In the genomic region with DNA sequence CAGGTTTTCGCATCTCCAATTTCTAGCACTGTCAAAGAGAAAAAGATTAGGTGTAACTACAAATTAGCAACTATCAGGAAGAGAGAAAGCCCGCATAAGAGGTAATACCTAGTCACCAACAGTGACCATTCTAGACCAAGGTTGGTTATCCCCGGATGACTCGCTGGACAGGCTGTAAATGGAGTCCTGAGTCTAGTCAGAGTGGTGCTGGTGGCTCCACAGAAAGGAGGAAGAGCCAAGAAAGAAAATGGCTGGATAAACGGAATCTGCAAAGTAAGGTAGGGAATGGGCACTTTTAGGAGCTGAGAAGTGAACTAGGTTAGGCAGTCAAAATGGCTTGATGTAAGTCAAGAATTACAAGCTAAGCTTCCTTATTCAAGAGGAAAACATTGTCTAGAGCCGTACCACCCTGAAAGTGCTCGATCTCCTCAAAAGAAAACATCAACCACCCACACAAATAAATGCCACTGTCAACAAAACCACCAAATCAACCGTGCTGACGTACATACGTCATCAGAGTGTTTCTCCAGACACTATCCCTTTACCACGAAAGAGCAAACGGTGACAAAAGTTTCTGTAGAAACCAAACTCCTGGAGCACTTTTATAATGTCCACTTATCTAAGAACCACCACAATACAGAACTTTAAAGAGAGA, we compare ENCODE assay signal across 8 cellular contexts. TPM values are rescaled to one million over a fixed set of nuclear protein-coding genes. Genes with fewer than 3 reads are reported as not detected.
DNase-seq lines count a peak whose midpoint lies in the region; ATAC-seq and TF ChIP-seq lines count a peak whose summit lies in the region.

No MANE protein-coding gene starts in this region.

- no peaks in the 10 kb centered on the region for H3K9me2 ChIP-seq in PC-3 (replicated peaks; ENCODE audit: low read length)

- TF ChIP-seq CTCF in PC-3 (conservative IDR thresholded peaks at IDR 0.05; ENCODE audit: low read depth, low read length) (no peak), colonic mucosa (IDR thresholded peaks at IDR 0.05) (no peak), nephron (IDR thresholded peaks at IDR 0.05; ENCODE audit: unreplicated experiment in 3 of 3) (no peak), RWPE1 (conservative IDR thresholded peaks at IDR 0.05; ENCODE audit: low read depth) (no peak)

- H2AFZ ChIP-seq in PC-3 (ENCODE audit: low read length): no peak overlapping the region

- H3K36me3 ChIP-seq in PC-3 (ENCODE audit: low read depth, low read length): peaks cover 3% of the 10 kb centered on the region; the same call in 1 of the 2 replicates
- H3K36me3 ChIP-seq in colonic mucosa: no peaks in the 10 kb centered on the region

- no peaks in the 10 kb centered on the region for H3K27me3 Mint-ChIP-seq in nephron (ENCODE audit: low read depth)

- POLR2A ChIA-PET in PC-3 (lab: Charles Lee; ENCODE audit: unreplicated experiment) (no interaction called here), RWPE1 (lab: Yijun Ruan, JAX; ENCODE audit: low non-redundant PET) (no interaction called here)

- intact Hi-C loops in PC-3 (cut with micrococcal nuclease): loop anchor here (10.0 kb wide), 1 partner anchor 59 kb away; a partner anchor contains a TSS
- intact Hi-C loops in colonic mucosa (cut with DNase I): loop anchor here (5.0 kb wide), 1 partner anchor 61 kb away; a partner anchor contains a TSS

- H3K9me3 Mint-ChIP-seq in nephron: no peaks in the 10 kb centered on the region

- H3K4me1 ChIP-seq in PC-3 (ENCODE audit: insufficient read depth, low read length) (peaks cover 23% of the 10 kb centered on the region), colonic mucosa (peaks cover 8% of the 10 kb centered on the region)

- H3K9me3 ChIP-seq in PC-3 (ENCODE audit: low read length) (no peaks in the 10 kb centered on the region), colonic mucosa (no peaks in the 10 kb centered on the region)

- peaks cover 72% of the 10 kb centered on the region for H3K79me2 ChIP-seq in PC-3 (ENCODE audit: low read length)

- peak overlapping the region; percentile 94 for H3K9ac ChIP-seq in PC-3 (ENCODE audit: low read length)
- peak overlapping the region in 1 of 2 donors; percentile 97 for H3K9ac ChIP-seq in colonic mucosa (ENCODE audit: low read depth in 2 of 2, low read length in 2 of 2)

- peaks cover 40% of the 10 kb centered on the region for H3K4me1 Mint-ChIP-seq in nephron

- CTCF ChIA-PET in PC-3 (lab: Charles Lee) (no interaction called here), RWPE1 (lab: Yijun Ruan, JAX) (interaction anchor here (0.5 kb wide), 1 partner anchor 65 kb away, joined by 3 read pairs; no protein-coding TSS in a partner anchor)

- BruUV-seq in PC-3 (replicated peaks; lab: Mats Ljungman, UMichigan): no TSS peak

- peak; percentile 49 for DNase-seq in EH (ENCODE audit: low read depth)
- peak; percentile 39 for DNase-seq in PC-3
- DNase-seq in colonic mucosa: no peak
- no peak for DNase-seq in RWPE1 (ENCODE audit: low spot score)

- H3K27ac ChIP-seq in PC-3 (ENCODE audit: low read length) (no peak overlapping the region), colonic mucosa (peak overlapping the region; percentile 95), RWPE1 (no peak overlapping the region)

- H3K4me3 ChIP-seq in PC-3 (ENCODE audit: low read length) (peak overlapping the region; percentile 79), colonic mucosa (peak overlapping the region; percentile 82)

- H3K4me2 ChIP-seq in PC-3 (ENCODE audit: low read length): peak overlapping the region; percentile 95

- peak overlapping the region; percentile 94 to 98 (median 98) for H3K4me3 Mint-ChIP-seq in nephron

- H3K27me3 ChIP-seq in PC-3 (ENCODE audit: low read length): no peaks in the 10 kb centered on the region
- no peaks in the 10 kb centered on the region for H3K27me3 ChIP-seq in colonic mucosa

- peaks cover 48% of the 10 kb centered on the region for H4K20me1 ChIP-seq in PC-3 (ENCODE audit: low read length)

- peak overlapping the region; percentile 86 to 96 (median 94) for H3K27ac Mint-ChIP-seq in nephron

- H3F3A ChIP-seq in PC-3 (ENCODE audit: low read length, unreplicated experiment): peaks cover 3% of the 10 kb centered on the region

- no peaks in the 10 kb centered on the region for H3K36me3 Mint-ChIP-seq in nephron (ENCODE audit: low read depth)

- ATAC-seq in PC-3 (no peak), HG02973 (IDR thresholded peaks at IDR 0.05; ENCODE audit: unreplicated experiment) (no peak), GM21515 (IDR thresholded peaks at IDR 0.05; ENCODE audit: unreplicated experiment) (no peak), HG02970 (IDR thresholded peaks at IDR 0.05; ENCODE audit: low FRiP score, unreplicated experiment) (no peak)

RNA-seq across cellular contexts. Expression of a gene that starts 2.2 kb away (rescaled TPM):
- total RNA-seq in PC-3 (2014; rRNA removed) (67.9 and 84.0 TPM in 2 replicates), colonic mucosa (100 to 1,000 TPM; 135 to 174 TPM)

RNA-seq across cellular contexts. Expression of a gene that starts 28.3 kb away (rescaled TPM):
- total RNA-seq in PC-3 (2014; rRNA removed) (2.4 and 2.8 TPM in 2 replicates), colonic mucosa (1 to 10 TPM; 2.4 to 9.3 TPM)

RNA-seq across cellular contexts. Expression of a gene that starts 51.5 kb away (rescaled TPM):
- total RNA-seq in PC-3 (2014; rRNA removed) (not detected in 2 replicates), colonic mucosa (1 to 10 TPM; 1.3 to 4.2 TPM)

Comparison
In these comparisons a context has a peak if more than half of its experiments do, and no peak if none do; other contexts are left out.
1. DNase-seq: peak in EH (single experiment) and PC-3 (single experiment); none in colonic mucosa (single experiment) and RWPE1 (single experiment).